17 cellular contexts compared by ENCODE assay signal in genomic region chr4:163606885-163607284, GRCh38.
DNase-seq lines count a peak whose midpoint lies in the region; ATAC-seq and TF ChIP-seq lines count a peak whose summit lies in the region.
"Had no signal": no experiment of that assay in that cellular context is flagged by ENCODE, and none has a peak within 500 bp of the region (broad histone marks: within the 10 kb centered on the region; RNA-seq: fewer than 3 reads in every experiment).

No MANE protein-coding gene starts in this region.

- H3K9ac ChIP-seq in OCI-LY1 (ENCODE audit: low read length) = no peak overlapping the region

- no peaks in the 10 kb centered on the region for H3K27me3 ChIP-seq in OCI-LY1 (ENCODE audit: insufficient read depth, low read length)
- H3K27me3 ChIP-seq: thyroid gland had no signal

- no peak for TF ChIP-seq CTCF in CD14-positive monocyte (IDR thresholded peaks at IDR 0.05)
- no peak for TF ChIP-seq CTCF in OCI-LY1 (IDR thresholded peaks at IDR 0.05; ENCODE audit: low read length)

- H2AFZ ChIP-seq in OCI-LY1 (ENCODE audit: low read length) = no peak overlapping the region

- DNase-seq in CD14-positive monocyte (ENCODE audit: low spot score) (no peak), A172 (ENCODE audit: low spot score) (no peak), SW 1271 (lab: John Stamatoyannopoulos, UW) (no peak), glomerular visceral epithelial cell (ENCODE audit: extremely low spot score) (no peak)
- DNase-seq: activated CD4-positive, alpha-beta memory T cell treated with anti-CD3 and anti-CD28 coated beads for 36 hours; activated T-cell treated with anti-CD3 and anti-CD28 coated beads, Interleukin-2, amount 50 U/mL, for 72 hours; endodermal cell; NCI-H82; SHP77 treated with DMSO at 0.1 percent for 48 hours; stimulated activated CD4-positive, alpha-beta T cell treated with anti-CD3 and anti-CD28 coated beads, Interleukin-1b, Interleukin-23, amount 100 ng/mL, for 48 hours; thyroid gland had no signal

- H3K9me3 ChIP-seq in OCI-LY1 (ENCODE audit: low read length) (no peaks in the 10 kb centered on the region), mesodermal cell (ENCODE audit: control insufficient read depth, low read length) (no peaks in the 10 kb centered on the region)
- H3K9me3 ChIP-seq: thyroid gland had no signal

- no peak overlapping the region; the same call in 1 of the 2 replicates for H3K4me2 ChIP-seq in OCI-LY1 (ENCODE audit: low read length)

- no CpG with 5 or more reads among the region's 2 CpGs for WGBS in mesodermal cell (ENCODE audit: insufficient coverage in 2 of 2), 2 experiments

- ATAC-seq in HG02870 (IDR thresholded peaks at IDR 0.05; ENCODE audit: unreplicated experiment) (peak; percentile 34), HG03457 (IDR thresholded peaks at IDR 0.05; ENCODE audit: unreplicated experiment) (no peak)
- ATAC-seq: left lobe of liver had no signal

- intact Hi-C loops in CD14-positive monocyte (cut with micrococcal nuclease) = no loop called here

- no peaks in the 10 kb centered on the region for H3K36me3 ChIP-seq in OCI-LY1 (ENCODE audit: insufficient read depth, low read length)
- no peaks in the 10 kb centered on the region for H3K36me3 ChIP-seq in mesodermal cell (ENCODE audit: control insufficient read depth, insufficient read depth, low read length)
- H3K36me3 ChIP-seq: thyroid gland had no signal

- peak overlapping the region; percentile 26 for H3K27ac ChIP-seq in OCI-LY1 (ENCODE audit: low read depth, low read length, poor library complexity, severe bottlenecking)
- H3K27ac ChIP-seq in mesodermal cell (ENCODE audit: low read depth, low read length, severe bottlenecking) = peak overlapping the region; percentile 44
- H3K27ac ChIP-seq: thyroid gland had no signal

- H3K27ac Mint-ChIP-seq in CD14-positive monocyte = peak overlapping the region; percentile 84 to 95 (median 94)
- H3K27ac Mint-ChIP-seq: activated CD4-positive, alpha-beta memory T cell treated with anti-CD3 and anti-CD28 coated beads for 36 hours; activated T-cell treated with anti-CD3 and anti-CD28 coated beads, Interleukin-2, amount 50 U/mL, for 72 hours; endodermal cell had no signal

- peaks cover 50 to 69% of the 10 kb centered on the region in 2 donors for H3K36me3 Mint-ChIP-seq in CD14-positive monocyte
- H3K36me3 Mint-ChIP-seq: activated CD4-positive, alpha-beta memory T cell treated with anti-CD3 and anti-CD28 coated beads for 36 hours had no signal

- H3K9me3 Mint-ChIP-seq in CD14-positive monocyte = no peaks in the 10 kb centered on the region
- H3K9me3 Mint-ChIP-seq: activated CD4-positive, alpha-beta memory T cell treated with anti-CD3 and anti-CD28 coated beads for 36 hours; activated T-cell treated with anti-CD3 and anti-CD28 coated beads, Interleukin-2, amount 50 U/mL, for 72 hours; central memory CD8-positive, alpha-beta T cell; endodermal cell had no signal

- peak overlapping the region; percentile 58 to 91 for H3K4me3 Mint-ChIP-seq in CD14-positive monocyte
- H3K4me3 Mint-ChIP-seq: activated CD4-positive, alpha-beta memory T cell treated with anti-CD3 and anti-CD28 coated beads for 36 hours; activated T-cell treated with anti-CD3 and anti-CD28 coated beads, Interleukin-2, amount 50 U/mL, for 72 hours; central memory CD8-positive, alpha-beta T cell; endodermal cell had no signal

- no peaks in the 10 kb centered on the region for H3K79me2 ChIP-seq in OCI-LY1 (ENCODE audit: insufficient read depth, low read length)

- no peaks in the 10 kb centered on the region for H4K20me1 ChIP-seq in OCI-LY1 (ENCODE audit: insufficient read depth, low read length)

- no peaks in the 10 kb centered on the region for H3K9me2 ChIP-seq in OCI-LY1 (ENCODE audit: low read depth, low read length)

- H3K4me3 ChIP-seq in OCI-LY1 (ENCODE audit: low read depth, low read length, poor library complexity, severe bottlenecking) = no peak overlapping the region
- H3K4me3 ChIP-seq in mesodermal cell (ENCODE audit: extremely low read depth, insufficient read depth, low read length, poor library complexity, severe bottlenecking) = no peak overlapping the region
- H3K4me3 ChIP-seq: thyroid gland had no signal

- peaks cover 76% of the 10 kb centered on the region for H3K4me1 Mint-ChIP-seq in CD14-positive monocyte
- H3K4me1 Mint-ChIP-seq: central memory CD8-positive, alpha-beta T cell had no signal

- H3K27me3 Mint-ChIP-seq in CD14-positive monocyte (ENCODE audit: low read depth in 3 of 3) = no peaks in the 10 kb centered on the region

- no peaks in the 10 kb centered on the region for H3F3A ChIP-seq in OCI-LY1 (ENCODE audit: insufficient read depth, low read length)

- H3K4me1 ChIP-seq in OCI-LY1 (ENCODE audit: insufficient read depth, low read length, severe bottlenecking) (peaks cover 84% of the 10 kb centered on the region), mesodermal cell (ENCODE audit: control insufficient read depth, insufficient read depth, low read length, poor library complexity, severe bottlenecking) (peaks cover 4% of the 10 kb centered on the region)
- H3K4me1 ChIP-seq: thyroid gland had no signal
